ENCODE assay signal across 2 cellular contexts in genomic region chr9:129232839-129233568, GRCh38.
TF ChIP-seq lines count a peak whose summit lies in the region.

No MANE protein-coding gene starts in this region.

TF ChIP-seq in HEK293, 187 proteins besides CTCF, POLR2A, EP300 and RAD21:
- no peak for TF ChIP-seq KLF7 (tag by site-specific recombination; IDR thresholded peaks at IDR 0.05; ENCODE audit: borderline replicate concordance)
- TF ChIP-seq ZBTB17 (tag by site-specific recombination; IDR thresholded peaks at IDR 0.05) = peak; percentile 97
- peak; percentile 83 for TF ChIP-seq SCRT2 (tag by site-specific recombination; IDR thresholded peaks at IDR 0.05)
- TF ChIP-seq ZNF416 (tag by site-specific recombination; IDR thresholded peaks at IDR 0.05) = no peak
- TF ChIP-seq GLI2 (tag by site-specific recombination; IDR thresholded peaks at IDR 0.05; ENCODE audit: borderline replicate concordance, low read depth) = no peak
- peak; percentile 68 for TF ChIP-seq ZFHX2 (tag by site-specific recombination; conservative IDR thresholded peaks at IDR 0.05)
- 0 out of 2 replicates have a peak, but pooled peaks have one; percentile 19 for TF ChIP-seq ZNF324 (tag by site-specific recombination; IDR thresholded peaks at IDR 0.05)
- TF ChIP-seq ZNF366 (tag by site-specific recombination; conservative IDR thresholded peaks at IDR 0.05) = peak; percentile 97
- no peak for TF ChIP-seq ZNF776 (tag by site-specific recombination; IDR thresholded peaks at IDR 0.05; ENCODE audit: borderline replicate concordance)
- no peak for TF ChIP-seq ZFP69B (tag by site-specific recombination; IDR thresholded peaks at IDR 0.05)
TF ChIP-seq in HEK293: peak in this region for 5.

TF ChIP-seq in H1, 55 proteins besides CTCF, POLR2A, EP300 and RAD21:
- TF ChIP-seq JUND (IDR thresholded peaks at IDR 0.05; ENCODE audit: low read length) (no peak), SUZ12 (IDR thresholded peaks at IDR 0.05; ENCODE audit: low read length) (no peak), HDAC2 (IDR thresholded peaks at IDR 0.05; ENCODE audit: borderline replicate concordance in 1 of 2, low read depth in 2 of 2, low read length in 2 of 2) (no peak), NRF1 (IDR thresholded peaks at IDR 0.05; ENCODE audit: low read depth, low read length) (no peak), RBBP5 (IDR thresholded peaks at IDR 0.05; ENCODE audit: borderline replicate concordance, low read depth, low read length) (no peak), RFX5 (IDR thresholded peaks at IDR 0.05; ENCODE audit: borderline replicate concordance, low read depth, low read length) (no peak), KDM4A (IDR thresholded peaks at IDR 0.05; ENCODE audit: low read depth, low read length, severe bottlenecking) (no peak)
